Comparison of ENCODE assay signal across 21 cellular contexts in the genomic region with DNA sequence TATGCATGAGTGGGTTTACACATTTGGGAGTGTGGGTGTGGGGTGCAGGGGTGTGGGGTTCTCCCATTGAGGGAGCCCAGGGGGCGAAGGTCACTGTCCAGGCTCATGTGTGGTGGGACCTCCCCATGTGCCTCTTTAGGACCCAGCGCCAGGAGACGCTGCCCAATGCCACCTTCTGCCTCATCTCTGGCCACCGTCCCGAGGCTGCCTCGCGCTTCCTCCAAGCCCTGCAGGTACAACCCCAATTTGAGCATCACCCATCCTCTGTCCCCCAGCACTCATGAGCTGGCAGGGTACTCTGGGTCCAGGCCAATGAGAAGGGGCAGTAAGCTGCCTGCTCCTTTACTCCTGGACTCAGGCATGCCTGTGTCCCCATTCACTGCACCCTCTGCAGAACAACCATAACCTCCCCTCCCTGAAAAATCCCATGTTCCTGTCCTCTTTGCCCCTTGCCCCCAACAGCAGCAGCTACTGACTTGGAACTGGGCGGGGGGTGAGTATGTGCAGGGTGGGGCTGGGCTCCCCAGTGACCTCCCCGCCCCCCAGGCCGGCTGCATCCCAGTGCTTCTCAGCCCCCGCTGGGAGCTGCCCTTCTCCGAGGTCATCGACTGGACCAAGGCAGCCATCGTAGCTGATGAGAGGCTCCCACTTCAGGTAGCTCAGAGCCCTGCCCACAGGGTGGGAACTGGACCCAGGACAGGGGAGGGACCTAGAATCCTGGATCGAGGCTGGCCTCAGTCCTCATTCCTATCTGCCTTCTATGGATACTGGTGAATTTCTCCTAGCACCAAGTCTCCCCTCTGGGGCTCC. TPM values are rescaled to one million over a fixed set of nuclear protein-coding genes. Genes with fewer than 3 reads are reported as not detected.
"Had no signal": no experiment of that assay in that cellular context is flagged by ENCODE, and none has a peak within 500 bp of the region (broad histone marks: within the 10 kb centered on the region; RNA-seq: fewer than 3 reads in every experiment).

No MANE protein-coding gene starts in this region.

- H3K4me1 ChIP-seq: pancreas, vagina had no signal

- H3K9me3 Mint-ChIP-seq: naive B cell, nephron progenitor cell, type B pancreatic cell had no signal

- H3K36me3 Mint-ChIP-seq: naive B cell, type B pancreatic cell had no signal

- H3K36me3 ChIP-seq: heart left ventricle, pancreas, vagina had no signal

- H3K9me3 ChIP-seq: heart left ventricle, pancreas, vagina had no signal

- H3K27ac ChIP-seq: heart left ventricle, pancreas, vagina had no signal

- H3K27ac Mint-ChIP-seq: nephron progenitor cell, progenitor cell of endocrine pancreas, type B pancreatic cell had no signal

- H3K4me3 ChIP-seq: heart left ventricle, lung, pancreas, smooth muscle cell, vagina had no signal

- ATAC-seq: heart left ventricle, left colon, left ventricle myocardium superior, pancreas, right cardiac atrium had no signal

- DNase-seq: cortex of kidney; dorsolateral prefrontal cortex; effector CD8-positive, alpha-beta T cell; heart left ventricle; hippocampal formation; left colon; left ventricle myocardium superior; mesenchymal stem cell; naive B cell; nephron progenitor cell; right cardiac atrium; stimulated activated CD4-positive, alpha-beta T cell treated with anti-CD3 and anti-CD28 coated beads, Interleukin-2, amount 100 ng/mL, for 48 hours; stimulated activated naive CD4-positive, alpha-beta T cell treated with Interleukin-2 at 50 U/mL for 16 hours had no signal

- FAIRE-seq: pancreas had no signal

- H3K27me3 ChIP-seq: dorsolateral prefrontal cortex, heart left ventricle, pancreas, vagina had no signal

- H3K4me3 Mint-ChIP-seq: nephron progenitor cell, type B pancreatic cell had no signal

- H3K4me2 ChIP-seq: smooth muscle cell had no signal

RNA-seq across cellular contexts. Expression of a gene that starts 16.7 kb away (rescaled TPM):
- total RNA-seq: glomerular endothelial cell, vagina had no signal

RNA-seq across cellular contexts. Expression of a gene that starts 38.2 kb away (rescaled TPM):
- total RNA-seq: glomerular endothelial cell, kidney epithelial cell, progenitor cell of endocrine pancreas, smooth muscle cell, vagina had no signal
